ENCODE assay signal across 19 cellular contexts in genomic region chr4:109875106-109875505, GRCh38. TPM values are rescaled to one million over a fixed set of nuclear protein-coding genes. Genes with fewer than 3 reads are reported as not detected.
A peak's percentile ranks its signal among the peaks of the same experiment; 100 is the strongest.
DNase-seq lines count a peak whose midpoint lies in the region; ATAC-seq, FAIRE-seq and TF ChIP-seq lines count a peak whose summit lies in the region.
"Had no signal": no experiment of that assay in that cellular context is flagged by ENCODE, and none has a peak within 500 bp of the region (broad histone marks: within the 10 kb centered on the region; RNA-seq: fewer than 3 reads in every experiment).

No MANE protein-coding gene starts in this region.

- no peaks in the 10 kb centered on the region for H3K36me3 ChIP-seq in bronchial epithelial cell (ENCODE audit: control insufficient read depth, insufficient read depth, low read length)

- H3K27me3 ChIP-seq in bronchial epithelial cell (ENCODE audit: control insufficient read depth, insufficient read depth, low read length) (peaks cover 3% of the 10 kb centered on the region), foreskin keratinocyte (no peaks in the 10 kb centered on the region)
- H3K27me3 ChIP-seq: BLaER1 had no signal

- TF ChIP-seq CTCF in C4-2B (conservative IDR thresholded peaks at IDR 0.05): no peak
- no peak for TF ChIP-seq CTCF in bronchial epithelial cell (IDR thresholded peaks at IDR 0.05; ENCODE audit: insufficient read depth, low read length, severe bottlenecking)
- no peak for TF ChIP-seq CTCF in foreskin keratinocyte (conservative IDR thresholded peaks at IDR 0.05)

- FAIRE-seq in bronchial epithelial cell (lab: Jason Lieb, UNC): no peak
- FAIRE-seq: GM12878 had no signal

- peak overlapping the region; percentile 92 for H3K27ac ChIP-seq in C4-2B
- no peak overlapping the region for H3K27ac ChIP-seq in foreskin keratinocyte
- H3K27ac ChIP-seq: BLaER1 had no signal

- no peaks in the 10 kb centered on the region for H3K4me1 ChIP-seq in foreskin keratinocyte
- H3K4me1 ChIP-seq: BLaER1 had no signal

- ATAC-seq in foreskin keratinocyte: peak; percentile 43
- ATAC-seq: CD8-positive, alpha-beta T cell; GM12878 had no signal

- DNase-seq in M059J (ENCODE audit: low read depth): peak; percentile 4
- peak; percentile 53 for DNase-seq in bronchial epithelial cell (ENCODE audit: low read depth)
- peak; percentile 35 to 64 for DNase-seq in foreskin keratinocyte
- DNase-seq in HK-2 (ENCODE audit: unreplicated experiment): no peak
- DNase-seq in SKM-1 treated with dmso at 0.1 percent for 144 hours (lab: John Stamatoyannopoulos, UW; ENCODE audit: unreplicated experiment): no peak
- DNase-seq in NCI-H2029 treated with DMSO at 0.1 percent for 48 hours (lab: John Stamatoyannopoulos, UW): no peak
- no peak for DNase-seq in cerebellar cortex (ENCODE audit: low spot score)
- DNase-seq: 8988T; Calu3; CD8-positive, alpha-beta T cell; DMS79 treated with DMSO at 0.1 percent for 48 hours; GF-D8; GOT3; H7 had no signal

- no peak overlapping the region for H3K4me3 ChIP-seq in bronchial epithelial cell (ENCODE audit: low read depth, low read length)
- H3K4me3 ChIP-seq: BLaER1, GM12878 had no signal

RNA-seq across cellular contexts. Expression of gene LRIT3, which starts 27.2 kb away (rescaled TPM):
- total RNA-seq in M059J (2014; rRNA removed; shearing (Covaris generic)): not detected in 2 replicates
- total RNA-seq in bronchial epithelial cell (under 0.01 TPM in 2 replicates), foreskin keratinocyte (0.04 TPM in 1 of 2 replicates, not detected in the other)
- 0.02 and 0.03 TPM in 2 replicates for polyA plus RNA-seq in foreskin keratinocyte
- total RNA-seq: GM12878, HT-29 had no signal
- polyA plus RNA-seq: AG04450 had no signal

RNA-seq across cellular contexts. Expression of gene EGF, which starts 37.6 kb away (rescaled TPM):
- total RNA-seq in M059J (2014; rRNA removed; shearing (Covaris generic)): 4.9 TPM in 2 replicates
- total RNA-seq in bronchial epithelial cell (0.51 and 1.1 TPM in 2 replicates), foreskin keratinocyte (0.60 and 1.1 TPM in 2 replicates)
- 0.08 and 0.30 TPM in 2 replicates for polyA plus RNA-seq in foreskin keratinocyte
- total RNA-seq: CD8-positive, alpha-beta T cell had no signal

RNA-seq across cellular contexts. Expression of gene RRH, which starts 47.3 kb away (rescaled TPM):
- total RNA-seq in M059J (2014; rRNA removed; shearing (Covaris generic)): not detected in 2 replicates
- total RNA-seq in bronchial epithelial cell: 0.26 and 0.38 TPM in 2 replicates
- 0.10 TPM in 1 of 2 replicates, not detected in the other for total RNA-seq in foreskin keratinocyte
- 0.03 and 0.04 TPM in 2 replicates for polyA plus RNA-seq in foreskin keratinocyte
- total RNA-seq: CD8-positive, alpha-beta T cell; GM12878; H7; HT-29 had no signal

RNA-seq across cellular contexts. Expression of gene GAR1, which starts 59.5 kb away (rescaled TPM):
- 3.6 and 8.7 TPM in 2 replicates for total RNA-seq in M059J (2014; rRNA removed; shearing (Covaris generic))
- total RNA-seq in bronchial epithelial cell (6.1 and 6.8 TPM in 2 replicates), foreskin keratinocyte (19.7 and 21.9 TPM in 2 replicates)
- polyA plus RNA-seq in foreskin keratinocyte: 46.6 and 47.9 TPM in 2 replicates

Comparison
In these comparisons a context has a peak if more than half of its experiments do, and no peak if none do; other contexts are left out.
1. DNase-seq: peak in M059J (single experiment), bronchial epithelial cell (single experiment) and foreskin keratinocyte (2 of 2); none in HK-2 (single experiment), SKM-1 treated with dmso at 0.1 percent for 144 hours (single experiment), NCI-H2029 treated with DMSO at 0.1 percent for 48 hours (single experiment) and cerebellar cortex (single experiment).